1 cellular context compared by ENCODE assay signal in genomic region chr17:28370035-28370743, GRCh38.
TF ChIP-seq lines count a peak whose summit lies in the region.

TSS of gene VTN (minus strand) at chr17:28370307. CDS start at chr17:28370203, 104 bp downstream.

TF ChIP-seq in HepG2, 621 proteins besides CTCF, POLR2A, EP300 and RAD21 (continued from another document and continues in another):
- TF ChIP-seq AFF4 (CRISPR knock-in tag; IDR thresholded peaks at IDR 0.05), result no peak
- peak; percentile 78 for TF ChIP-seq ZNF687 (CRISPR knock-in tag; IDR thresholded peaks at IDR 0.05)
- 0 out of 2 replicates have a peak, but pooled peaks have one; percentile 36 for TF ChIP-seq ELF1 (CRISPR knock-in tag; IDR thresholded peaks at IDR 0.05)
- peak; percentile 64; the same call in 1 of the 2 replicates for TF ChIP-seq ZNF572 (CRISPR knock-in tag; IDR thresholded peaks at IDR 0.05)
- TF ChIP-seq ZNF10 (CRISPR knock-in tag; IDR thresholded peaks at IDR 0.05; ENCODE audit: borderline replicate concordance, low read depth), result no peak
- 0 out of 2 replicates have a peak, but pooled peaks have one; percentile 6 for TF ChIP-seq ZBTB43 (CRISPR knock-in tag; conservative IDR thresholded peaks at IDR 0.05)
- TF ChIP-seq ZNF780A (CRISPR knock-in tag; IDR thresholded peaks at IDR 0.05), result no peak
- TF ChIP-seq ZNF691 (CRISPR knock-in tag; IDR thresholded peaks at IDR 0.05; ENCODE audit: borderline replicate concordance, low read depth), result peak; percentile 81; the same call in 1 of the 2 replicates
- TF ChIP-seq ZNF441 (CRISPR knock-in tag; IDR thresholded peaks at IDR 0.05; ENCODE audit: borderline replicate concordance), result no peak; the same call in 1 of the 2 replicates
- TF ChIP-seq HMGXB3 (CRISPR knock-in tag; IDR thresholded peaks at IDR 0.05; ENCODE audit: borderline replicate concordance), result no peak; the same call in 1 of the 2 replicates
- no peak for TF ChIP-seq PBX2 (CRISPR knock-in tag; IDR thresholded peaks at IDR 0.05)
- TF ChIP-seq KAT2B (IDR thresholded peaks at IDR 0.05; ENCODE audit: borderline replicate concordance, low read depth, low read length), result peak; percentile 59; the same call in 1 of the 2 replicates
- 0 out of 2 replicates have a peak, but pooled peaks have one; percentile 76 for TF ChIP-seq STAT6 (CRISPR knock-in tag; IDR thresholded peaks at IDR 0.05; ENCODE audit: borderline replicate concordance)
- TF ChIP-seq SOX13 (IDR thresholded peaks at IDR 0.05), result peak; percentile 73
- peak in 1 of 2 experiments; percentile 89; a peak in 2 of 4 replicates for TF ChIP-seq SOX13 (CRISPR knock-in tag; conservative IDR thresholded peaks at IDR 0.05 in 1 of 2, IDR thresholded peaks at IDR 0.05 in 1 of 2)
- TF ChIP-seq ZNF44 (CRISPR knock-in tag; IDR thresholded peaks at IDR 0.05), result no peak
- peak; percentile 61 for TF ChIP-seq ZNF512B (CRISPR knock-in tag; IDR thresholded peaks at IDR 0.05; ENCODE audit: borderline replicate concordance)
